Comparison of ENCODE assay signal across 17 cellular contexts in genomic region chr13:39822437-39822836, GRCh38.
"Had no signal": no experiment of that assay in that cellular context is flagged by ENCODE, and none has a peak within 500 bp of the region (broad histone marks: within the 10 kb centered on the region; RNA-seq: fewer than 3 reads in every experiment).

No MANE protein-coding gene starts in this region.

- H3K36me3 Mint-ChIP-seq: activated CD8-positive, alpha-beta memory T cell treated with anti-CD3 and anti-CD28 coated beads, Interleukin-2, amount 10 ng/mL, durations not matched to agents 7 days and 5 days; activated naive CD8-positive, alpha-beta T cell; stimulated activated naive B cell treated with anti-CD40 and anti-IgM and Interleukin-4, amounts not matched to agents 10 μg/mL and 1 μg/mL and 100 μg/mL, for 72 hours had no signal

- H3K9me3 ChIP-seq: body of pancreas, colonic mucosa, gastrocnemius medialis, left lung, thyroid gland had no signal

- H3K4me3 ChIP-seq: body of pancreas, colonic mucosa, gastrocnemius medialis, left lung, thyroid gland had no signal

- H3K27me3 ChIP-seq: body of pancreas, colonic mucosa, gastrocnemius medialis, left lung, thyroid gland had no signal

- DNase-seq: activated CD4-positive, alpha-beta T cell treated with anti-CD3 and anti-CD28 coated beads, Interleukin-2, amount 50 U/mL, for 48 hours; activated CD8-positive, alpha-beta memory T cell treated with anti-CD3 and anti-CD28 coated beads, Interleukin-2, amount 10 ng/mL, durations not matched to agents 7 days and 5 days; activated effector memory CD4-positive, alpha-beta T cell treated with Interleukin-2 at 50 U/mL for 16 hours; body of pancreas; colonic mucosa; gastrocnemius medialis; head of caudate nucleus; kidney; left lung; midbrain; nephron progenitor cell; nucleus accumbens; posterior cingulate gyrus; stimulated activated naive B cell treated with anti-CD40 and anti-IgM and Interleukin-4, amounts not matched to agents 10 μg/mL and 1 μg/mL and 100 μg/mL, for 72 hours; thyroid gland had no signal

- H3K27ac Mint-ChIP-seq: nephron progenitor cell; stimulated activated naive B cell treated with anti-CD40 and anti-IgM and Interleukin-4, amounts not matched to agents 10 μg/mL and 1 μg/mL and 100 μg/mL, for 72 hours had no signal

- H3K4me1 ChIP-seq: body of pancreas, colonic mucosa, gastrocnemius medialis, left lung, thyroid gland had no signal

- H3K4me1 Mint-ChIP-seq: nephron progenitor cell had no signal

- H3K27me3 Mint-ChIP-seq: activated naive CD8-positive, alpha-beta T cell; stimulated activated naive B cell treated with anti-CD40 and anti-IgM and Interleukin-4, amounts not matched to agents 10 μg/mL and 1 μg/mL and 100 μg/mL, for 72 hours had no signal

- ATAC-seq: activated CD8-positive, alpha-beta memory T cell treated with anti-CD3 and anti-CD28 coated beads, Interleukin-2, amount 10 ng/mL, durations not matched to agents 7 days and 5 days; body of pancreas; esophagus mucosa; gastrocnemius medialis; left lung had no signal

- H3K36me3 ChIP-seq: colonic mucosa, gastrocnemius medialis, left lung, thyroid gland had no signal

- H3K27ac ChIP-seq: body of pancreas, colonic mucosa, gastrocnemius medialis, left lung, thyroid gland had no signal

- H3K9me3 Mint-ChIP-seq: nephron progenitor cell; stimulated activated naive B cell treated with anti-CD40 and anti-IgM and Interleukin-4, amounts not matched to agents 10 μg/mL and 1 μg/mL and 100 μg/mL, for 72 hours had no signal

- H3K4me3 Mint-ChIP-seq: nephron progenitor cell; stimulated activated naive B cell treated with anti-CD40 and anti-IgM and Interleukin-4, amounts not matched to agents 10 μg/mL and 1 μg/mL and 100 μg/mL, for 72 hours had no signal
